1 cellular context compared by ENCODE assay signal in genomic region chr14:23617539-23617938, GRCh38.
A peak's percentile ranks its signal among the peaks of the same experiment; 100 is the strongest.
TF ChIP-seq lines count a peak whose summit lies in the region.

No MANE protein-coding gene starts in this region.

TF ChIP-seq in HepG2, 621 proteins besides CTCF, POLR2A, EP300 and RAD21 (continued from another document and continues in another):
- TF ChIP-seq ZKSCAN5 (CRISPR knock-in tag; IDR thresholded peaks at IDR 0.05) (no peak), ZNF180 (CRISPR knock-in tag; IDR thresholded peaks at IDR 0.05; ENCODE audit: borderline replicate concordance, low read depth) (no peak), ERF (CRISPR knock-in tag; IDR thresholded peaks at IDR 0.05) (no peak), BATF2 (CRISPR knock-in tag; IDR thresholded peaks at IDR 0.05) (no peak), TEAD3 (CRISPR knock-in tag; optimal IDR thresholded peaks at IDR 0.05; ENCODE audit: borderline replicate concordance) (no peak), ATF2 (CRISPR knock-in tag; IDR thresholded peaks at IDR 0.05) (no peak), FUBP1 (CRISPR knock-in tag; IDR thresholded peaks at IDR 0.05; ENCODE audit: borderline replicate concordance) (no peak), CREB1 (IDR thresholded peaks at IDR 0.05) (no peak), CREB1 (CRISPR knock-in tag; IDR thresholded peaks at IDR 0.05) (no peak), MTA1 (CRISPR knock-in tag; IDR thresholded peaks at IDR 0.05; ENCODE audit: borderline replicate concordance) (no peak), ZNF724P (CRISPR knock-in tag; IDR thresholded peaks at IDR 0.05; ENCODE audit: borderline replicate concordance) (no peak), DMTF1 (CRISPR knock-in tag; IDR thresholded peaks at IDR 0.05) (no peak), POGZ (CRISPR knock-in tag; IDR thresholded peaks at IDR 0.05) (no peak), NCOA2 (CRISPR knock-in tag; IDR thresholded peaks at IDR 0.05) (peak; percentile 13; the same call in 1 of the 2 replicates), ZGPAT (CRISPR knock-in tag; IDR thresholded peaks at IDR 0.05) (peak; percentile 47; the same call in 1 of the 2 replicates), ZBTB44 (CRISPR knock-in tag; IDR thresholded peaks at IDR 0.05) (no peak), CEBPG (CRISPR knock-in tag; IDR thresholded peaks at IDR 0.05) (0 out of 2 replicates have a peak, but pooled peaks have one; percentile 9), POLR2G (IDR thresholded peaks at IDR 0.05; ENCODE audit: low read depth, low read length) (no peak), KDM5A (IDR thresholded peaks at IDR 0.05; ENCODE audit: borderline replicate concordance, low read length) (no peak), NFE2L2 (IDR thresholded peaks at IDR 0.05; ENCODE audit: low read length) (no peak), RFX1 (IDR thresholded peaks at IDR 0.05) (no peak), ZMYM3 (CRISPR knock-in tag; IDR thresholded peaks at IDR 0.05) (no peak), RFXAP (CRISPR knock-in tag; IDR thresholded peaks at IDR 0.05; ENCODE audit: borderline replicate concordance) (no peak), ZNF614 (CRISPR knock-in tag; IDR thresholded peaks at IDR 0.05; ENCODE audit: borderline replicate concordance) (0 out of 2 replicates have a peak, but pooled peaks have one; percentile 25), THRA (CRISPR knock-in tag; IDR thresholded peaks at IDR 0.05; ENCODE audit: borderline replicate concordance) (peak; percentile 70; the same call in 1 of the 2 replicates), CSRNP1 (CRISPR knock-in tag; IDR thresholded peaks at IDR 0.05) (no peak), ZNF564 (CRISPR knock-in tag; IDR thresholded peaks at IDR 0.05) (no peak), HMG20A (CRISPR knock-in tag; IDR thresholded peaks at IDR 0.05; ENCODE audit: borderline replicate concordance) (peak; percentile 29; the same call in 1 of the 2 replicates), ZNF737 (CRISPR knock-in tag; IDR thresholded peaks at IDR 0.05; ENCODE audit: borderline replicate concordance) (no peak), HNF4A (CRISPR knock-in tag; IDR thresholded peaks at IDR 0.05) (0 out of 2 replicates have a peak, but pooled peaks have one; percentile 7), ZHX1 (CRISPR knock-in tag; IDR thresholded peaks at IDR 0.05; ENCODE audit: low read depth) (no peak), ZBTB1 (CRISPR knock-in tag; IDR thresholded peaks at IDR 0.05; ENCODE audit: borderline replicate concordance) (no peak), ATF4 (CRISPR knock-in tag; IDR thresholded peaks at IDR 0.05) (peak in 1 of 2 experiments; percentile 9; a peak in 1 of 4 replicates), HDAC6 (IDR thresholded peaks at IDR 0.05; ENCODE audit: low read depth, low read length) (no peak), FOXK1 (CRISPR knock-in tag; IDR thresholded peaks at IDR 0.05; ENCODE audit: borderline replicate concordance, low read depth) (no peak), ZNF281 (CRISPR knock-in tag; IDR thresholded peaks at IDR 0.05; ENCODE audit: borderline replicate concordance) (no peak), RARA (CRISPR knock-in tag; IDR thresholded peaks at IDR 0.05) (peak; percentile 85), EHMT2 (IDR thresholded peaks at IDR 0.05; ENCODE audit: borderline replicate concordance, low read depth, low read length) (no peak), ETS1 (CRISPR knock-in tag; IDR thresholded peaks at IDR 0.05) (no peak)
